In the genomic region with DNA sequence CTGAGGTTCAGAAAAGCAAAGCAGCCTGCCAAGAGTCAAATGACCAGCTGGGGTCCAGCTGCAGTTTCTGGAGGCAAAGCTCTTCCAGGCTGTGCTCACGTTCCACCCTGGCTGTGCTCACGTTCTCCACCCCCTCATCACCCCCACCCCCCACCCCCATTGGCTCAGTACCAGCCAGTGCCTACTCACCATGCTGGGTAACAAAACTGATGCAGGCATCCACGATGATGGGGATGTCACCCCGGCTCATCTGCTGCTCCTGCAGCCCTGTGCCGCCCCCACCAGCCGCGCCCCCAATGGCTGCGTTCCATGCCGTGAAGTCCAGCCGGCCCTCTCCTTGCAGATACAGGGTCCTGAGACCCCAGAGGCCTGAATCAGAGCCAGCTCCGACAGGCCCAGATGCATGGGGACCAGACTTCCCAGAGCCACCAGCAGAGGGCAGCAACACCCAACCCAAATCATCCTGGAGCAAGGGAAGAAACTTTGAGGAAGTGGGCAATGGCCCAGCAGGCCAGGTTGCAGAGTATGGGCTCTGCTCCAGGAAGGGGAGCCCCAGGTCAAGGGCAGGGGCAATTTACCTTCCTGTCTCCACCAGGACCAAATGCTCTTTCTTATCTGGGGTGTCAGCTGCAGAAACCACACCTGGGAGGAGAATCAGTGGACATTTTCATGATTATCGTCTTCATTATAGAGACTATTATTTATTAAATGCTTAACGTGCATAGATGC, we compare ENCODE assay signal across 8 cellular contexts. TPM values are rescaled to one million over a fixed set of nuclear protein-coding genes. Genes with fewer than 3 reads are reported as not detected.
A peak's percentile ranks its signal among the peaks of the same experiment; 100 is the strongest.
DNase-seq lines count a peak whose midpoint lies in the region; ATAC-seq and TF ChIP-seq lines count a peak whose summit lies in the region.

No MANE protein-coding gene starts in this region.

- peak; percentile 90 for TF ChIP-seq CTCF in fibroblast of mammary gland (conservative IDR thresholded peaks at IDR 0.05; ENCODE audit: control insufficient read depth, insufficient read depth, low read depth, low read length)
- peak; percentile 87 for TF ChIP-seq CTCF in thoracic aorta (IDR thresholded peaks at IDR 0.05)

- H3K4me3 ChIP-seq in fibroblast of mammary gland (ENCODE audit: control insufficient read depth, low read depth, low read length) = no peak overlapping the region
- no peak overlapping the region for H3K4me3 ChIP-seq in thoracic aorta

- ATAC-seq in GM19455 (IDR thresholded peaks at IDR 0.05; ENCODE audit: unreplicated experiment) = peak; percentile 91
- peak; percentile 92 for ATAC-seq in HG03520 (IDR thresholded peaks at IDR 0.05; ENCODE audit: unreplicated experiment)
- no peak for ATAC-seq in thoracic aorta (ENCODE audit: insufficient number of reproducible peaks, low FRiP score, low read depth)

- no peaks in the 10 kb centered on the region for H3K27me3 ChIP-seq in thoracic aorta (replicated peaks; ENCODE audit: insufficient read depth)

- DNase-seq in DMS 273 (lab: John Stamatoyannopoulos, UW; ENCODE audit: unreplicated experiment) (peak; percentile 89), OCI-M1 (lab: John Stamatoyannopoulos, UW) (peak; percentile 85), fibroblast of mammary gland (ENCODE audit: low read depth) (peak; percentile 69), nucleus accumbens (lab: John Stamatoyannopoulos, UW) (peak in 49 of 56 donors; percentile 19 to 86 (median 46)), thoracic aorta (ENCODE audit: low spot score) (no peak)
- peak; percentile 78 for DNase-seq in activated T-cell treated with anti-CD3 and anti-CD28 coated beads, Interleukin-2, amount 50 U/mL, for 1 hour

- H3K36me3 ChIP-seq in thoracic aorta = peaks cover 4% of the 10 kb centered on the region

- H3K4me1 ChIP-seq in thoracic aorta (ENCODE audit: control insufficient read depth in 1 of 2, low read depth in 2 of 2) = no peaks in the 10 kb centered on the region

- no peaks in the 10 kb centered on the region for H3K9me3 ChIP-seq in thoracic aorta

- H3K27ac ChIP-seq in thoracic aorta = no peak overlapping the region

RNA-seq across cellular contexts. Expression of gene FCHSD1, which starts 13.7 kb away (rescaled TPM):
- 10 to 100 TPM; 42.6 to 47.0 TPM for total RNA-seq in thoracic aorta

RNA-seq across cellular contexts. Expression of gene ARAP3, which starts 17.1 kb away (rescaled TPM):
- total RNA-seq in thoracic aorta = 10 to 100 TPM; 15.0 to 16.2 TPM

RNA-seq across cellular contexts. Expression of gene RELL2, which starts 28.1 kb away (rescaled TPM):
- total RNA-seq in thoracic aorta = 1 to 10 TPM; 1.6 to 3.2 TPM

RNA-seq across cellular contexts. Expression of gene HDAC3, which starts 28.2 kb away (rescaled TPM):
- total RNA-seq in thoracic aorta = 10 to 100 TPM; 53.5 to 56.2 TPM

RNA-seq across cellular contexts. Expression of gene DIAPH1, which starts 46.1 kb away (rescaled TPM):
- 10 to 100 TPM; 91.0 to 93.1 TPM for total RNA-seq in thoracic aorta
